In genomic region chr3:194930439-194931204, GRCh38 we compare ENCODE assay signal across 9 cellular contexts.
A peak's percentile ranks its signal among the peaks of the same experiment; 100 is the strongest.
DNase-seq lines count a peak whose midpoint lies in the region; TF ChIP-seq lines count a peak whose summit lies in the region.
"Had no signal": no experiment of that assay in that cellular context is flagged by ENCODE, and none has a peak within 500 bp of the region (broad histone marks: within the 10 kb centered on the region; RNA-seq: fewer than 3 reads in every experiment).

No MANE protein-coding gene starts in this region.

- no peak for TF ChIP-seq CTCF in OCI-LY7 (conservative IDR thresholded peaks at IDR 0.05; ENCODE audit: low read length)

- no peaks in the 10 kb centered on the region for H3K36me3 Mint-ChIP-seq in activated CD4-positive, alpha-beta T cell treated with anti-CD3 and anti-CD28 coated beads, Interleukin-2, amount 10 ng/mL, durations not matched to agents 7 days and 5 days (ENCODE audit: low read depth)
- H3K36me3 Mint-ChIP-seq: CD4-positive, CD25-positive, alpha-beta regulatory T cell had no signal

- H3K4me2 ChIP-seq in OCI-LY7 (ENCODE audit: low read length), result no peak overlapping the region

- no peaks in the 10 kb centered on the region for H3K9me3 Mint-ChIP-seq in activated CD4-positive, alpha-beta T cell treated with anti-CD3 and anti-CD28 coated beads, Interleukin-2, amount 10 ng/mL, durations not matched to agents 7 days and 5 days

- no peaks in the 10 kb centered on the region for H4K20me1 ChIP-seq in OCI-LY7 (ENCODE audit: insufficient read depth, low read length)

- no peak overlapping the region for H2AFZ ChIP-seq in OCI-LY7 (ENCODE audit: low read length)

- 72 to 80% methylated on average over 9 of the region's 9 CpGs for WGBS in mesodermal cell (ENCODE audit: insufficient coverage in 2 of 2), 2 experiments

- H3K9me2 ChIP-seq in OCI-LY7 (ENCODE audit: insufficient read depth, low read length), result no peaks in the 10 kb centered on the region

- BruUV-seq in OCI-LY7 (replicated peaks; lab: Mats Ljungman, UMichigan), result no TSS peak

- H3K4me1 ChIP-seq in OCI-LY7 (ENCODE audit: insufficient read depth, low read length, poor library complexity, severe bottlenecking) (peaks cover 4% of the 10 kb centered on the region), mesodermal cell (ENCODE audit: control insufficient read depth, insufficient read depth, low read length, poor library complexity, severe bottlenecking) (peaks cover 41% of the 10 kb centered on the region)

- peak; percentile 80 for DNase-seq in AG08395 (ENCODE audit: low spot score)
- DNase-seq in OCI-LY7 (ENCODE audit: low spot score), result peak; percentile 13
- peak; percentile 46 for DNase-seq in epidermal melanocyte (ENCODE audit: insufficient read length, low spot score)
- no peak for DNase-seq in NCI-H2227 treated with DMSO at 0.1 percent for 48 hours (lab: John Stamatoyannopoulos, UW)
- no peak for DNase-seq in iPS-NIHi7 (ENCODE audit: extremely low spot score)
- no peak for DNase-seq in activated CD4-positive, alpha-beta T cell treated with anti-CD3 and anti-CD28 coated beads, Interleukin-2, amount 10 ng/mL, durations not matched to agents 7 days and 5 days
- no peak for DNase-seq in activated CD4-positive, alpha-beta T cell treated with anti-CD3 and anti-CD28 coated beads for 1 hour
- DNase-seq: CD4-positive, CD25-positive, alpha-beta regulatory T cell had no signal

- no peak overlapping the region for H3K27ac Mint-ChIP-seq in activated CD4-positive, alpha-beta T cell treated with anti-CD3 and anti-CD28 coated beads, Interleukin-2, amount 10 ng/mL, durations not matched to agents 7 days and 5 days
- H3K27ac Mint-ChIP-seq: CD4-positive, CD25-positive, alpha-beta regulatory T cell had no signal

- 0 out of 2 replicates have a peak, but pooled peaks cover 7% of the 10 kb centered on the region for H3K9me3 ChIP-seq in OCI-LY7 (ENCODE audit: low read length)
- H3K9me3 ChIP-seq in mesodermal cell (ENCODE audit: control insufficient read depth, low read length), result peaks cover 9% of the 10 kb centered on the region

- H3K4me3 ChIP-seq in OCI-LY7 (ENCODE audit: low read depth, low read length, poor library complexity, severe bottlenecking) (no peak overlapping the region), mesodermal cell (ENCODE audit: extremely low read depth, insufficient read depth, low read length, poor library complexity, severe bottlenecking) (no peak overlapping the region)

- POLR2A ChIA-PET in OCI-LY7 (lab: Charles Lee), result interaction anchor here (0.6 kb wide), 1 partner anchor 190 kb away, joined by 3 read pairs; no protein-coding TSS in a partner anchor
- POLR2A ChIA-PET in activated CD4-positive, alpha-beta T cell treated with anti-CD3 and anti-CD28 coated beads, Interleukin-2, amount 10 ng/mL, durations not matched to agents 7 days and 5 days (lab: Charles Lee), result no interaction called here

- peaks cover 11% of the 10 kb centered on the region for H3K27me3 Mint-ChIP-seq in activated CD4-positive, alpha-beta T cell treated with anti-CD3 and anti-CD28 coated beads, Interleukin-2, amount 10 ng/mL, durations not matched to agents 7 days and 5 days

- H3K4me1 Mint-ChIP-seq in activated CD4-positive, alpha-beta T cell treated with anti-CD3 and anti-CD28 coated beads, Interleukin-2, amount 10 ng/mL, durations not matched to agents 7 days and 5 days, result no peaks in the 10 kb centered on the region
- H3K4me1 Mint-ChIP-seq: CD4-positive, CD25-positive, alpha-beta regulatory T cell had no signal

- H3K36me3 ChIP-seq in OCI-LY7 (ENCODE audit: insufficient read depth, low read length), result no peaks in the 10 kb centered on the region
- no peaks in the 10 kb centered on the region for H3K36me3 ChIP-seq in mesodermal cell (ENCODE audit: control insufficient read depth, insufficient read depth, low read length)

- CTCF ChIA-PET in OCI-LY7 (lab: Charles Lee; ENCODE audit: unreplicated experiment), result no interaction called here
- CTCF ChIA-PET in activated CD4-positive, alpha-beta T cell treated with anti-CD3 and anti-CD28 coated beads, Interleukin-2, amount 10 ng/mL, durations not matched to agents 7 days and 5 days (lab: Charles Lee), result no interaction called here

- no peaks in the 10 kb centered on the region for H3K79me2 ChIP-seq in OCI-LY7 (ENCODE audit: insufficient read depth, low read depth, low read length)

- H3K27ac ChIP-seq in OCI-LY7 (ENCODE audit: low read depth, low read length, poor library complexity, severe bottlenecking) (no peak overlapping the region), mesodermal cell (ENCODE audit: low read depth, low read length, severe bottlenecking) (peak overlapping the region; percentile 83)

- intact Hi-C loops in OCI-LY7 (cut with micrococcal nuclease; ENCODE audit: unreplicated experiment), result no loop called here

- no peak overlapping the region for H3K4me3 Mint-ChIP-seq in activated CD4-positive, alpha-beta T cell treated with anti-CD3 and anti-CD28 coated beads, Interleukin-2, amount 10 ng/mL, durations not matched to agents 7 days and 5 days
- H3K4me3 Mint-ChIP-seq: CD4-positive, CD25-positive, alpha-beta regulatory T cell had no signal

Comparison
In these comparisons a context has a peak if more than half of its experiments do, and no peak if none do; other contexts are left out.
1. DNase-seq: peak in AG08395 (single experiment), OCI-LY7 (single experiment) and epidermal melanocyte (single experiment); none in NCI-H2227 treated with DMSO at 0.1 percent for 48 hours (single experiment), iPS-NIHi7 (single experiment), activated CD4-positive, alpha-beta T cell treated with anti-CD3 and anti-CD28 coated beads, Interleukin-2, amount 10 ng/mL, durations not matched to agents 7 days and 5 days (single experiment) and activated CD4-positive, alpha-beta T cell treated with anti-CD3 and anti-CD28 coated beads for 1 hour (single experiment).